1 cellular context compared by ENCODE assay signal in genomic region chr3:53255775-53256703, GRCh38.
A peak's percentile ranks its signal among the peaks of the same experiment; 100 is the strongest.
TF ChIP-seq lines count a peak whose summit lies in the region.

TKT (minus strand) TSS chr3:53256022; CDS start chr3:53255942, 80 bp downstream.

TF ChIP-seq in HepG2, 621 proteins besides CTCF, POLR2A, EP300 and RAD21 (continued from another document and continues in another):
- no peak for TF ChIP-seq DMTF1 (CRISPR knock-in tag; IDR thresholded peaks at IDR 0.05)
- peak; percentile 83 for TF ChIP-seq RBFOX2 (IDR thresholded peaks at IDR 0.05; ENCODE audit: low read depth, low read length)
- TF ChIP-seq ZNF138 (CRISPR knock-in tag; IDR thresholded peaks at IDR 0.05; ENCODE audit: low read depth), result peak; percentile 60; the same call in 1 of the 2 replicates
- TF ChIP-seq ZNF7 (CRISPR knock-in tag; IDR thresholded peaks at IDR 0.05), result peak; percentile 94
- TF ChIP-seq DMAP1 (CRISPR knock-in tag; IDR thresholded peaks at IDR 0.05), result peak; percentile 48; the same call in 1 of the 2 replicates
- TF ChIP-seq TFE3 (CRISPR knock-in tag; IDR thresholded peaks at IDR 0.05), result 0 out of 2 replicates have a peak, but pooled peaks have one; percentile 7
- no peak for TF ChIP-seq ZNF562 (CRISPR knock-in tag; IDR thresholded peaks at IDR 0.05; ENCODE audit: borderline replicate concordance)
- TF ChIP-seq PHF8 (CRISPR knock-in tag; IDR thresholded peaks at IDR 0.05), result peak; percentile 76
- TF ChIP-seq ZNF280B (CRISPR knock-in tag; IDR thresholded peaks at IDR 0.05; ENCODE audit: borderline replicate concordance), result no peak
- TF ChIP-seq ZNF746 (CRISPR knock-in tag; IDR thresholded peaks at IDR 0.05), result peak; percentile 28; the same call in 1 of the 2 replicates
- TF ChIP-seq ZSCAN29 (CRISPR knock-in tag; conservative IDR thresholded peaks at IDR 0.05), result no peak
- TF ChIP-seq ZNF362 (CRISPR knock-in tag; IDR thresholded peaks at IDR 0.05; ENCODE audit: borderline replicate concordance), result no peak
- TF ChIP-seq BCL3 (CRISPR knock-in tag; IDR thresholded peaks at IDR 0.05), result peak; percentile 43; the same call in 1 of the 2 replicates
- peak; percentile 65; the same call in 1 of the 3 replicates for TF ChIP-seq MXI1 (IDR thresholded peaks at IDR 0.05; ENCODE audit: borderline replicate concordance, low read depth, low read length)
- TF ChIP-seq ZNF800 (CRISPR knock-in tag; IDR thresholded peaks at IDR 0.05), result no peak
- TF ChIP-seq NAIF1 (CRISPR knock-in tag; IDR thresholded peaks at IDR 0.05; ENCODE audit: borderline replicate concordance), result no peak
- TF ChIP-seq ZNF614 (CRISPR knock-in tag; IDR thresholded peaks at IDR 0.05; ENCODE audit: borderline replicate concordance), result peak; percentile 49; the same call in 1 of the 2 replicates
- TF ChIP-seq ZNF552 (CRISPR knock-in tag; IDR thresholded peaks at IDR 0.05; ENCODE audit: borderline replicate concordance), result no peak
- no peak; the same call in 1 of the 2 replicates for TF ChIP-seq SALL1 (CRISPR knock-in tag; IDR thresholded peaks at IDR 0.05)
- no peak for TF ChIP-seq ZFP37 (CRISPR knock-in tag; IDR thresholded peaks at IDR 0.05; ENCODE audit: borderline replicate concordance)
- TF ChIP-seq KLF9 (CRISPR knock-in tag; IDR thresholded peaks at IDR 0.05; ENCODE audit: low read depth), result no peak
- TF ChIP-seq YEATS2 (CRISPR knock-in tag; IDR thresholded peaks at IDR 0.05; ENCODE audit: borderline replicate concordance), result 0 out of 2 replicates have a peak, but pooled peaks have one; percentile 31
- no peak for TF ChIP-seq ARHGAP35 (CRISPR knock-in tag; IDR thresholded peaks at IDR 0.05; ENCODE audit: borderline replicate concordance)
- no peak for TF ChIP-seq TRIM22 (IDR thresholded peaks at IDR 0.05)
- 0 out of 2 replicates have a peak, but pooled peaks have one; percentile 47 for TF ChIP-seq ZGPAT (CRISPR knock-in tag; IDR thresholded peaks at IDR 0.05)
- peak; percentile 99 for TF ChIP-seq CHD4 (IDR thresholded peaks at IDR 0.05; ENCODE audit: borderline replicate concordance, low read length)
- TF ChIP-seq SPEN (CRISPR knock-in tag; IDR thresholded peaks at IDR 0.05; ENCODE audit: low read depth), result peak; percentile 62
- TF ChIP-seq DRAP1 (CRISPR knock-in tag; IDR thresholded peaks at IDR 0.05), result peak; percentile 79
- TF ChIP-seq MED13 (CRISPR knock-in tag; IDR thresholded peaks at IDR 0.05), result no peak
- no peak for TF ChIP-seq PREB (CRISPR knock-in tag; IDR thresholded peaks at IDR 0.05)
- TF ChIP-seq GLMP (CRISPR knock-in tag; IDR thresholded peaks at IDR 0.05; ENCODE audit: borderline replicate concordance), result no peak
- peak; percentile 48; the same call in 1 of the 2 replicates for TF ChIP-seq GABPB1 (CRISPR knock-in tag; IDR thresholded peaks at IDR 0.05)
- no peak for TF ChIP-seq MZF1 (CRISPR knock-in tag; IDR thresholded peaks at IDR 0.05; ENCODE audit: borderline replicate concordance)
- peak; percentile 81; the same call in 1 of the 2 replicates for TF ChIP-seq REPIN1 (CRISPR knock-in tag; IDR thresholded peaks at IDR 0.05; ENCODE audit: borderline replicate concordance, low read depth)
- TF ChIP-seq ZMAT5 (CRISPR knock-in tag; IDR thresholded peaks at IDR 0.05; ENCODE audit: borderline replicate concordance, low read depth), result no peak
- no peak for TF ChIP-seq NFE2 (CRISPR knock-in tag; IDR thresholded peaks at IDR 0.05)
- no peak for TF ChIP-seq ERF (CRISPR knock-in tag; IDR thresholded peaks at IDR 0.05)
- TF ChIP-seq THAP7 (CRISPR knock-in tag; IDR thresholded peaks at IDR 0.05), result peak; percentile 58; the same call in 1 of the 2 replicates
